10 cellular contexts compared by ENCODE assay signal in the genomic region with DNA sequence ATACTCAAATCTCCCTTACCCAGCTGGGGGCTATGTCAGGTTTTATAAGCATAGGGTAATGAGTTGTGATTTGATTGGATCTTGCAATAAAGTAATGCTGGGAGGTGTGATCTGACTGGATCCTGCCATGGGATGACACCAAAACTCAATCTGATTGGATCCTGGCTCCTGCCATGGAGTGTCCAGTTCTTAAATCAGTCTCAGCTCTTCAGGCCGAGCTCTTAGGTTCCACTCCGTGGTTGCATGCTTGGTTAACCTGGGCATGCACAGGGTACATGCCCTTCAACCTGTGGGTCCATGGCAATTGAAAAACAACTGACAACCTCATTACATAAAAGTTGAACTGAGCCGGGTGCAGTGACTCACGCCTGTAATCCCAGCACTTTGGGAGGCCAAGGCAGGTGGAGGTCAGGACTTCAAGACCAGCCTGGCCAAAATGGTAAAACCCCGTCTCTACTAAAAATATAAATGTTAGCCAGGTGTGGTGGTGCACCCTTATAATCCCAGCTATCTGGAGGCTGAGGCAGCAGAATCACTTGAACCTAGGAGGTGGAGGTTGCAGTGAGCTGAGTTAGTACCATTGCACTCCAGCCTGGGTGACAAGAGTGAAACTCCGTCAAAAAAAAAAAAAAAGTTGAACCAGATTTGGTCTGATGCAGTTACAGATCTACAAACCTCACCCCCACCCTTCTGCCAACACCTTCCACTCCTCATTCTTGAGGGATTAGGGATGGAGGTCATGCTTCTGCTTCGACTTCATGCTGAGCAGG. TPM values are rescaled to one million over a fixed set of nuclear protein-coding genes. Genes with fewer than 3 reads are reported as not detected.
"Had no signal": no experiment of that assay in that cellular context is flagged by ENCODE, and none has a peak within 500 bp of the region (broad histone marks: within the 10 kb centered on the region; RNA-seq: fewer than 3 reads in every experiment).

No MANE protein-coding gene starts in this region.

RNA-seq across cellular contexts. Expression of a gene that starts 15.5 kb away (rescaled TPM):
- total RNA-seq: activated CD8-positive, alpha-beta memory T cell treated with anti-CD3 and anti-CD28 coated beads for 36 hours; activated CD8-positive, alpha-beta T cell treated with anti-CD3 and anti-CD28 coated beads for 36 hours; activated naive CD8-positive, alpha-beta T cell treated with anti-CD3 and anti-CD28 coated beads for 36 hours; activated T-cell treated with anti-CD3 and anti-CD28 coated beads, Interleukin-2, amount 50 U/mL, for 72 hours; activated T-helper 17 cell treated with anti-CD3 and anti-CD28 coated beads, Interleukin-2, amount 50 U/mL, for 72 hours; aorta; chondrocyte; LHCN-M2; Right ventricle myocardium inferior; SK-MEL-5 had no signal
